1 cellular context compared by ENCODE assay signal in the genomic region with DNA sequence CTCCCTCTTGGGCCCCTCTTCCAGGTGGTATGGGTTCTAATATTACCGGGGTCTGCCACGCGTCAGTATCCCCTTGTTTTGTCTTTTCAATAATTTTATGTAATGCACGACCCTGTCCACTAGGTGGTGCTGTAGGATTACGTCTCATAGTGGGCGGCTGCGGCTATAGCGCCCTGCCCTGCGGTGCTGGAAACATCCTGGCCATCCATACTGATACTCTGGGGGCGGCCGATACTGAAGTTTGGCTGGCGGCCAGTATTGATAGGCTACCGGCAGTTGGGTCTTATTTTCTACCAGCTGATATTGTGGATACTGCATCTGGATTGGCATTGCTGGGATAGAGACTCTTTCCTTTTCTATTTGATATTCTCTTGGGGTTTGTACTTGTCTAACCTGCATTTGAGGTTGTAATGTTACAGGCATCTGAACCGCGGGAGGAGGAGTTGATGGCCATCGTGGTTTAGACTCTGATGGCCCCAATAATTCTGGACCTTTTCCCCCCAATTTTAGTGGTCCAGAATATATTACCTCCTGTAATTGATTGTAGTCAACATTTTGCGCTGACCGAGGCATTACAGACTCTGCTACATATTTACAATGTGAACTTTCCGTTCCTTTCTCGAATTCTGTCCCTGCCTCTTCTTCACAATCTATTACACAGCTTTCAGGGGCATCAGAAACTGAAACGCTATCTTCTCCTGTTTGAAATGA.
A peak's percentile ranks its signal among the peaks of the same experiment; 100 is the strongest.
TF ChIP-seq lines count a peak whose summit lies in the region.

No MANE protein-coding gene starts in this region.

TF ChIP-seq in GM12878, 131 proteins besides CTCF, POLR2A, EP300 and RAD21 (continues in another document):
- TF ChIP-seq RAD51 (IDR thresholded peaks at IDR 0.05) (no peak), JUNB (IDR thresholded peaks at IDR 0.05) (no peak), FOXM1 (IDR thresholded peaks at IDR 0.05; ENCODE audit: low read depth, low read length) (no peak), ZBED1 (IDR thresholded peaks at IDR 0.05; ENCODE audit: borderline replicate concordance) (no peak), GABPA (IDR thresholded peaks at IDR 0.05; ENCODE audit: low read depth) (no peak), SMC3 (IDR thresholded peaks at IDR 0.05; ENCODE audit: borderline replicate concordance, low read length) (peak; percentile 63), ZBTB4 (CRISPR knock-in tag; IDR thresholded peaks at IDR 0.05) (no peak), SPI1 (IDR thresholded peaks at IDR 0.05; ENCODE audit: borderline replicate concordance, insufficient read depth, low read depth, low read length) (no peak), MTA3 (IDR thresholded peaks at IDR 0.05; ENCODE audit: borderline replicate concordance, low read length) (no peak), NR2C2 (IDR thresholded peaks at IDR 0.05; ENCODE audit: borderline replicate concordance, control insufficient read depth, insufficient read length, low read depth) (no peak), ZNF592 (IDR thresholded peaks at IDR 0.05) (no peak), ATF7 (IDR thresholded peaks at IDR 0.05; ENCODE audit: low read depth) (no peak), TCF7 (IDR thresholded peaks at IDR 0.05; ENCODE audit: borderline replicate concordance) (no peak), SMAD5 (IDR thresholded peaks at IDR 0.05; ENCODE audit: low read depth) (no peak), POU2F2 (IDR thresholded peaks at IDR 0.05; ENCODE audit: borderline replicate concordance, low read depth, low read length) (peak; percentile 49; the same call in 1 of the 3 replicates), NBN (IDR thresholded peaks at IDR 0.05) (0 out of 2 replicates have a peak, but pooled peaks have one; percentile 51), BRCA1 (IDR thresholded peaks at IDR 0.05; ENCODE audit: low read depth, low read length) (no peak), SIN3A (IDR thresholded peaks at IDR 0.05; ENCODE audit: low read depth, low read length) (no peak), BACH1 (IDR thresholded peaks at IDR 0.05; ENCODE audit: borderline replicate concordance) (no peak), NR2F1 (conservative IDR thresholded peaks at IDR 0.05) (no peak), POLR2AphosphoS2 (IDR thresholded peaks at IDR 0.05; ENCODE audit: low read depth, low read length) (no peak), IKZF2 (IDR thresholded peaks at IDR 0.05) (peak in 1 of 2 experiments; percentile 27; a peak in 1 of 4 replicates), EZH2 (IDR thresholded peaks at IDR 0.05; ENCODE audit: borderline replicate concordance, control insufficient read depth, low read depth, low read length) (no peak), EGR1 (IDR thresholded peaks at IDR 0.05; ENCODE audit: borderline replicate concordance in 1 of 2, low read depth in 2 of 2, low read length in 2 of 2) (0 out of 3 replicates have a peak, but pooled peaks of 1 of the 2 experiments have one; percentile 22), KLF5 (IDR thresholded peaks at IDR 0.05; ENCODE audit: partially characterized antibody) (no peak), STAT3 (IDR thresholded peaks at IDR 0.05; ENCODE audit: low read depth, low read length) (no peak), PAX8 (IDR thresholded peaks at IDR 0.05) (no peak), SMAD1 (IDR thresholded peaks at IDR 0.05; ENCODE audit: low read depth, partially characterized antibody) (peak; percentile 64), MEF2B (IDR thresholded peaks at IDR 0.05; ENCODE audit: partially characterized antibody, poor library complexity, severe bottlenecking) (peak; percentile 59), BCL11A (IDR thresholded peaks at IDR 0.05; ENCODE audit: low read depth, low read length) (no peak), FOS (IDR thresholded peaks at IDR 0.05; ENCODE audit: borderline replicate concordance, extremely low read depth, insufficient read length) (no peak), ESRRA (IDR thresholded peaks at IDR 0.05; ENCODE audit: low read length) (no peak), RFX5 (IDR thresholded peaks at IDR 0.05; ENCODE audit: low read depth, low read length) (no peak), SUZ12 (IDR thresholded peaks at IDR 0.05; ENCODE audit: unreplicated experiment) (no peak), BHLHE40 (IDR thresholded peaks at IDR 0.05; ENCODE audit: borderline replicate concordance in 1 of 2, low read depth in 2 of 2, low read length in 1 of 2) (0 out of 4 replicates have a peak, but pooled peaks of 1 of the 2 experiments have one; percentile 13), TCF3 (IDR thresholded peaks at IDR 0.05; ENCODE audit: borderline replicate concordance, insufficient read depth, low read depth, low read length) (no peak)
- TF ChIP-seq, protein P1, sequence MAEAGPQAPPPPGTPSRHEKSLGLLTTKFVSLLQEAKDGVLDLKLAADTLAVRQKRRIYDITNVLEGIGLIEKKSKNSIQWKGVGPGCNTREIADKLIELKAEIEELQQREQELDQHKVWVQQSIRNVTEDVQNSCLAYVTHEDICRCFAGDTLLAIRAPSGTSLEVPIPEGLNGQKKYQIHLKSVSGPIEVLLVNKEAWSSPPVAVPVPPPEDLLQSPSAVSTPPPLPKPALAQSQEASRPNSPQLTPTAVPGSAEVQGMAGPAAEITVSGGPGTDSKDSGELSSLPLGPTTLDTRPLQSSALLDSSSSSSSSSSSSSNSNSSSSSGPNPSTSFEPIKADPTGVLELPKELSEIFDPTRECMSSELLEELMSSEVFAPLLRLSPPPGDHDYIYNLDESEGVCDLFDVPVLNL (IDR thresholded peaks at IDR 0.05; ENCODE audit: low read depth, low read length): no peak
- TF ChIP-seq, protein P2, sequence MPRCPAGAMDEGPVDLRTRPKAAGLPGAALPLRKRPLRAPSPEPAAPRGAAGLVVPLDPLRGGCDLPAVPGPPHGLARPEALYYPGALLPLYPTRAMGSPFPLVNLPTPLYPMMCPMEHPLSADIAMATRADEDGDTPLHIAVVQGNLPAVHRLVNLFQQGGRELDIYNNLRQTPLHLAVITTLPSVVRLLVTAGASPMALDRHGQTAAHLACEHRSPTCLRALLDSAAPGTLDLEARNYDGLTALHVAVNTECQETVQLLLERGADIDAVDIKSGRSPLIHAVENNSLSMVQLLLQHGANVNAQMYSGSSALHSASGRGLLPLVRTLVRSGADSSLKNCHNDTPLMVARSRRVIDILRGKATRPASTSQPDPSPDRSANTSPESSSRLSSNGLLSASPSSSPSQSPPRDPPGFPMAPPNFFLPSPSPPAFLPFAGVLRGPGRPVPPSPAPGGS (IDR thresholded peaks at IDR 0.05; ENCODE audit: borderline replicate concordance, insufficient read depth, low read depth, low read length, poor library complexity, severe bottlenecking): no peak
- TF ChIP-seq, protein P3, sequence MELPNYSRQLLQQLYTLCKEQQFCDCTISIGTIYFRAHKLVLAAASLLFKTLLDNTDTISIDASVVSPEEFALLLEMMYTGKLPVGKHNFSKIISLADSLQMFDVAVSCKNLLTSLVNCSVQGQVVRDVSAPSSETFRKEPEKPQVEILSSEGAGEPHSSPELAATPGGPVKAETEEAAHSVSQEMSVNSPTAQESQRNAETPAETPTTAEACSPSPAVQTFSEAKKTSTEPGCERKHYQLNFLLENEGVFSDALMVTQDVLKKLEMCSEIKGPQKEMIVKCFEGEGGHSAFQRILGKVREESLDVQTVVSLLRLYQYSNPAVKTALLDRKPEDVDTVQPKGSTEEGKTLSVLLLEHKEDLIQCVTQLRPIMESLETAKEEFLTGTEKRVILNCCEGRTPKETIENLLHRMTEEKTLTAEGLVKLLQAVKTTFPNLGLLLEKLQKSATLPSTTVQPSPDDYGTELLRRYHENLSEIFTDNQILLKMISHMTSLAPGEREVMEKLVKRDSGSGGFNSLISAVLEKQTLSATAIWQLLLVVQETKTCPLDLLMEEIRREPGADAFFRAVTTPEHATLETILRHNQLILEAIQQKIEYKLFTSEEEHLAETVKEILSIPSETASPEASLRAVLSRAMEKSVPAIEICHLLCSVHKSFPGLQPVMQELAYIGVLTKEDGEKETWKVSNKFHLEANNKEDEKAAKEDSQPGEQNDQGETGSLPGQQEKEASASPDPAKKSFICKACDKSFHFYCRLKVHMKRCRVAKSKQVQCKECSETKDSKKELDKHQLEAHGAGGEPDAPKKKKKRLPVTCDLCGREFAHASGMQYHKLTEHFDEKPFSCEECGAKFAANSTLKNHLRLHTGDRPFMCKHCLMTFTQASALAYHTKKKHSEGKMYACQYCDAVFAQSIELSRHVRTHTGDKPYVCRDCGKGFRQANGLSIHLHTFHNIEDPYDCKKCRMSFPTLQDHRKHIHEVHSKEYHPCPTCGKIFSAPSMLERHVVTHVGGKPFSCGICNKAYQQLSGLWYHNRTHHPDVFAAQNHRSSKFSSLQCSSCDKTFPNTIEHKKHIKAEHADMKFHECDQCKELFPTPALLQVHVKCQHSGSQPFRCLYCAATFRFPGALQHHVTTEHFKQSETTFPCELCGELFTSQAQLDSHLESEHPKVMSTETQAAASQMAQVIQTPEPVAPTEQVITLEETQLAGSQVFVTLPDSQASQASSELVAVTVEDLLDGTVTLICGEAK (IDR thresholded peaks at IDR 0.05; ENCODE audit: borderline replicate concordance): no peak
- TF ChIP-seq, protein P4, sequence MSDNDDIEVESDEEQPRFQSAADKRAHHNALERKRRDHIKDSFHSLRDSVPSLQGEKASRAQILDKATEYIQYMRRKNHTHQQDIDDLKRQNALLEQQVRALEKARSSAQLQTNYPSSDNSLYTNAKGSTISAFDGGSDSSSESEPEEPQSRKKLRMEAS (IDR thresholded peaks at IDR 0.05; ENCODE audit: low read depth, low read length): no peak
- TF ChIP-seq, protein P5, sequence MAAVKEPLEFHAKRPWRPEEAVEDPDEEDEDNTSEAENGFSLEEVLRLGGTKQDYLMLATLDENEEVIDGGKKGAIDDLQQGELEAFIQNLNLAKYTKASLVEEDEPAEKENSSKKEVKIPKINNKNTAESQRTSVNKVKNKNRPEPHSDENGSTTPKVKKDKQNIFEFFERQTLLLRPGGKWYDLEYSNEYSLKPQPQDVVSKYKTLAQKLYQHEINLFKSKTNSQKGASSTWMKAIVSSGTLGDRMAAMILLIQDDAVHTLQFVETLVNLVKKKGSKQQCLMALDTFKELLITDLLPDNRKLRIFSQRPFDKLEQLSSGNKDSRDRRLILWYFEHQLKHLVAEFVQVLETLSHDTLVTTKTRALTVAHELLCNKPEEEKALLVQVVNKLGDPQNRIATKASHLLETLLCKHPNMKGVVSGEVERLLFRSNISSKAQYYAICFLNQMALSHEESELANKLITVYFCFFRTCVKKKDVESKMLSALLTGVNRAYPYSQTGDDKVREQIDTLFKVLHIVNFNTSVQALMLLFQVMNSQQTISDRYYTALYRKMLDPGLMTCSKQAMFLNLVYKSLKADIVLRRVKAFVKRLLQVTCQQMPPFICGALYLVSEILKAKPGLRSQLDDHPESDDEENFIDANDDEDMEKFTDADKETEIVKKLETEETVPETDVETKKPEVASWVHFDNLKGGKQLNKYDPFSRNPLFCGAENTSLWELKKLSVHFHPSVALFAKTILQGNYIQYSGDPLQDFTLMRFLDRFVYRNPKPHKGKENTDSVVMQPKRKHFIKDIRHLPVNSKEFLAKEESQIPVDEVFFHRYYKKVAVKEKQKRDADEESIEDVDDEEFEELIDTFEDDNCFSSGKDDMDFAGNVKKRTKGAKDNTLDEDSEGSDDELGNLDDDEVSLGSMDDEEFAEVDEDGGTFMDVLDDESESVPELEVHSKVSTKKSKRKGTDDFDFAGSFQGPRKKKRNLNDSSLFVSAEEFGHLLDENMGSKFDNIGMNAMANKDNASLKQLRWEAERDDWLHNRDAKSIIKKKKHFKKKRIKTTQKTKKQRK (IDR thresholded peaks at IDR 0.05; ENCODE audit: low read depth, low read length): no peak
- TF ChIP-seq, protein P6, sequence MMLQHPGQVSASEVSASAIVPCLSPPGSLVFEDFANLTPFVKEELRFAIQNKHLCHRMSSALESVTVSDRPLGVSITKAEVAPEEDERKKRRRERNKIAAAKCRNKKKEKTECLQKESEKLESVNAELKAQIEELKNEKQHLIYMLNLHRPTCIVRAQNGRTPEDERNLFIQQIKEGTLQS (IDR thresholded peaks at IDR 0.05; ENCODE audit: borderline replicate concordance, extremely low read depth, low read depth, low read length): no peak
